Comparison of ENCODE assay signal across 1 cellular context in genomic region chr9:129145841-129146292, GRCh38.
TF ChIP-seq lines count a peak whose summit lies in the region.

No MANE protein-coding gene starts in this region.

TF ChIP-seq in WTC11, 78 proteins besides CTCF, POLR2A, EP300 and RAD21:
- TF ChIP-seq PRDM15 (CRISPR knock-in tag; IDR thresholded peaks at IDR 0.05), result no peak
- no peak for TF ChIP-seq ZNF416 (CRISPR knock-in tag; IDR thresholded peaks at IDR 0.05)
